ENCODE assay signal across 18 cellular contexts in the genomic region with DNA sequence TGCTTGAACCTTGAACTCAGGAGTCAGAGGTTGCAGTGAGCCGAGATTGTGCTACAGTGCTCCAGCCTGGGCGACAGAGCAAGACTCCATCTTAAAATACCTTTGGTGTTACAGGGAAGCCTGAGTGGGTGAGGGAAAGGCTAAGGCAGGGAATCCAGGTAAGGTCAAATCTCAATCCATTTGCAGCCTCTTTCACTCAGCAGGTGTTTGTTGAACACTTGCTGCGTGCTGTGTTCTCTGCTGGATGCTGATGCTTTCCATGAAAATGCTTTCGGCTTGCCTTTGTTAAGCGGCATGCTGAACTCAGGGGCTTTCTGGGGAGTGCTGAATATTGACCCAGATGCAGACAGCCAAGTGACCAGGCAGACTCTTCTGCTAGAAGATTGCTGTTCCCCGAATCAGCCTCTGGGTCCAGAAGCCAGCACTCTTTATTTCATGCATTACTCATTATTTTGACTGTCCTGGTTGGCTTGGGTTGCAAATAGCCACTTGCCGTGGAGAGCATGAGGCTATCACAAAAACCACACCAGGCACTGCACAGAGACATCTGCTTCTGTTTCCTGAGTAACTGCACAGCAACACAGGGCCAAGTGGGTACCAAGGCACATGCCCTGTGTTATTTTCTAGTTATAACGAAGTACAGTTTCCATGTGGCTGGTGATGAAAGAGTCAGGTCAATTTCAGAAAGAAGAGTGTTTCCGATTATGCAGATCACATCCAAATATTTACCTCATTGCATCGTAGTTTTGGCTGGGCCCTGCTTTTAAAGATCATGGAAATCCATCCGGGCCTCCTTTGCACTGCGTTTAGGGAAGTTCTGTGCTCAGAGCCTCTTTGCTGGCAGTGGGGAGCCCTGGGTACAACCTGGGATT.
DNase-seq lines count a peak whose midpoint lies in the region; ATAC-seq and TF ChIP-seq lines count a peak whose summit lies in the region.
"Had no signal": no experiment of that assay in that cellular context is flagged by ENCODE, and none has a peak within 500 bp of the region (broad histone marks: within the 10 kb centered on the region; RNA-seq: fewer than 3 reads in every experiment).

No MANE protein-coding gene starts in this region.

- no peak overlapping the region for H3K4me3 Mint-ChIP-seq in endodermal cell
- H3K4me3 Mint-ChIP-seq: activated naive CD8-positive, alpha-beta T cell; activated T-cell treated with anti-CD3 and anti-CD28 coated beads, Interleukin-2, amount 50 U/mL, for 4 hours; CD14-positive monocyte; memory B cell; neural crest cell had no signal

- H3K4me1 Mint-ChIP-seq in endodermal cell, result peaks cover 21% of the 10 kb centered on the region
- H3K4me1 Mint-ChIP-seq: CD14-positive monocyte, neural crest cell had no signal

- H3K4me3 ChIP-seq in endodermal cell (ENCODE audit: low read length) (no peak overlapping the region), right lobe of liver (no peak overlapping the region)
- H3K4me3 ChIP-seq: SK-N-MC had no signal

- intact Hi-C loops in right lobe of liver (cut with DNase I), result no loop called here

- no peak for TF ChIP-seq POLR2A in right lobe of liver (IDR thresholded peaks at IDR 0.05)

- H3K27ac Mint-ChIP-seq in endodermal cell, result peak overlapping the region; percentile 72
- H3K27ac Mint-ChIP-seq: activated naive CD8-positive, alpha-beta T cell; CD14-positive monocyte; memory B cell had no signal

- H3K4me1 ChIP-seq in endodermal cell (ENCODE audit: control insufficient read depth, insufficient read depth, low read length), result no peaks in the 10 kb centered on the region
- peaks cover 0 to 22% (median 6%) of the 10 kb centered on the region in 4 donors for H3K4me1 ChIP-seq in right lobe of liver

- H3K9me3 ChIP-seq in endodermal cell (ENCODE audit: control insufficient read depth, low read length), result no peaks in the 10 kb centered on the region
- no peaks in the 10 kb centered on the region for H3K9me3 ChIP-seq in right lobe of liver

- H3K9ac ChIP-seq in endodermal cell (ENCODE audit: extremely low read depth, low read length, poor library complexity, severe bottlenecking), result no peak overlapping the region

- H3K9me3 Mint-ChIP-seq in endodermal cell, result no peaks in the 10 kb centered on the region
- H3K9me3 Mint-ChIP-seq: activated T-cell treated with anti-CD3 and anti-CD28 coated beads, Interleukin-2, amount 50 U/mL, for 4 hours; neural crest cell had no signal

- ATAC-seq in right lobe of liver (peak in 3 of 4 donors; percentile 28 to 38 (median 35)), GM18519 (IDR thresholded peaks at IDR 0.05; ENCODE audit: low FRiP score, unreplicated experiment) (no peak), GM18909 (IDR thresholded peaks at IDR 0.05; ENCODE audit: poor library complexity, unreplicated experiment) (no peak), HG02610 (IDR thresholded peaks at IDR 0.05; ENCODE audit: unreplicated experiment) (no peak)
- ATAC-seq: activated T-cell treated with anti-CD3 and anti-CD28 coated beads, Interleukin-2, amount 50 U/mL, for 4 hours had no signal

- TF ChIP-seq CTCF in endodermal cell (conservative IDR thresholded peaks at IDR 0.05) (no peak), right lobe of liver (IDR thresholded peaks at IDR 0.05) (no peak)

- WGBS in endodermal cell (ENCODE audit: insufficient coverage in 1 of 2, insufficient read length in 1 of 2), 2 experiments, result 34 to 43% methylated on average over 11 to 12 of the region's 12 CpGs
- WGBS in right lobe of liver (ENCODE audit: insufficient coverage, low coverage, low lambda C conversion rate, missing lambda C conversion rate), result 27% methylated on average over 6 of the region's 12 CpGs

- DNase-seq in COR-L47 (lab: John Stamatoyannopoulos, UW), result peak; percentile 53
- DNase-seq in LHCN-M2 (ENCODE audit: low read depth), result peak; percentile 29
- peak; percentile 93 for DNase-seq in endodermal cell
- DNase-seq in right lobe of liver, result no peak
- DNase-seq in hippocampal formation (lab: John Stamatoyannopoulos, UW), result no peak
- DNase-seq: activated CD4-positive, alpha-beta T cell treated with anti-CD3 and anti-CD28 coated beads, Interleukin-2, amount 50 U/mL, for 4 hours; activated T-cell treated with anti-CD3 and anti-CD28 coated beads, Interleukin-2, amount 50 U/mL, for 4 hours; DMS79 treated with DMSO at 0.1 percent for 48 hours; OCI-M1; stimulated activated CD4-positive, alpha-beta T cell treated with anti-CD3 and anti-CD28 coated beads, Interleukin-15, amount 100 ng/mL, for 24 hours had no signal

- no peaks in the 10 kb centered on the region for H3K36me3 Mint-ChIP-seq in endodermal cell (ENCODE audit: low read depth)
- H3K36me3 Mint-ChIP-seq: activated naive CD8-positive, alpha-beta T cell; CD14-positive monocyte; memory B cell had no signal

- H3K27me3 ChIP-seq in endodermal cell (ENCODE audit: control insufficient read depth, insufficient read depth, low read length, poor library complexity, severe bottlenecking) (peaks cover 5% of the 10 kb centered on the region), right lobe of liver (no peaks in the 10 kb centered on the region)

- H3K36me3 ChIP-seq in endodermal cell (ENCODE audit: control insufficient read depth, insufficient read depth, low read length) (no peaks in the 10 kb centered on the region), right lobe of liver (no peaks in the 10 kb centered on the region)

- H3K27ac ChIP-seq in endodermal cell (ENCODE audit: low read depth, low read length) (no peak overlapping the region), right lobe of liver (no peak overlapping the region)
- H3K27ac ChIP-seq: SK-N-MC had no signal

- H3K27me3 Mint-ChIP-seq in endodermal cell (ENCODE audit: insufficient read depth), result peaks cover 24% of the 10 kb centered on the region
- H3K27me3 Mint-ChIP-seq: activated naive CD8-positive, alpha-beta T cell had no signal

Comparison
In these comparisons a context has a peak if more than half of its experiments do, and no peak if none do; other contexts are left out.
1. DNase-seq: peak in COR-L47 (single experiment), LHCN-M2 (single experiment) and endodermal cell (single experiment); none in right lobe of liver (0 of 3) and hippocampal formation (0 of 2).
2. ATAC-seq: peak in right lobe of liver (3 of 4); none in GM18519 (single experiment), GM18909 (single experiment) and HG02610 (single experiment).